9 cellular contexts compared by ENCODE assay signal in the genomic region with DNA sequence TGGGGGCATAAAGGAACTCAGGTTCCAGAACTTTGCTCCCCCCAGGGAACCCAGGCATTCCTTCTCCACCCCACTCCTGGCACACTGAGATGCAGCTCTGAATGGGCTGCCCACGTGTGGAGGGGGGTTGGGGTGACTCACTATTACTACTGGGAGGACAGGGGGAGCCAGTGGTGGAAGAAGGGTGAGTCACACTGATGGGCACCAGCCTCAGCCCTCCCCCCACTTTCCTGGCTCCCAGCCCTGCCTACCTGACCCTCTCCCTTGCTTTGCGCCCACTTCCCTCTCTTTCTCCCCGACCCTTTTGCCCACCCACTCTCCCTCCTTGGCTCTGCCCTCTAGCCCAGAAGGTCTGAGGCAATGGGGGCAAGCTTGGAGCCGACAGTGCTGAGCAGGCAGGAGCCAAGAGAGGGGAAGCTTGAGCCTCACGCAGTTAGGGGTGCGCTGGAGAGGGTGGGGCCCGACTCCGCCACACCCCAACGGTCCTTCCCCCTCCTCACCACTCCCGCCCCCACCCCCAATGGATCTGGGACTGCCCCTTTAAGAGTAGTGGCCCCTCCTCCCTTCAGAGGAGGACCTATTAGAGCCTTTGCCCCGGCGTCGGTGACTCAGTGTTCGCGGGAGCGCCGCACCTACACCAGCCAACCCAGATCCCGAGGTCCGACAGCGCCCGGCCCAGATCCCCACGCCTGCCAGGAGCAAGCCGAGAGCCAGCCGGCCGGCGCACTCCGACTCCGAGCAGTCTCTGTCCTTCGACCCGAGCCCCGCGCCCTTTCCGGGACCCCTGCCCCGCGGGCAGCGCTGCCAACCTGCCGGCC. TPM values are rescaled to one million over a fixed set of nuclear protein-coding genes. Genes with fewer than 3 reads are reported as not detected.
DNase-seq lines count a peak whose midpoint lies in the region; ATAC-seq, FAIRE-seq and TF ChIP-seq lines count a peak whose summit lies in the region.
"Had no signal": no experiment of that assay in that cellular context is flagged by ENCODE, and none has a peak within 500 bp of the region (broad histone marks: within the 10 kb centered on the region; RNA-seq: fewer than 3 reads in every experiment).

A gene (plus strand): TSS at position 611 of the 818 bp plus-strand sequence. CDS start 208 bp downstream, outside the sequence.

- H3K9me2 ChIP-seq in OCI-LY7 (ENCODE audit: insufficient read depth, low read length), result no peaks in the 10 kb centered on the region

- intact Hi-C loops in OCI-LY7 (cut with micrococcal nuclease; ENCODE audit: unreplicated experiment), result no loop called here
- intact Hi-C loops in mucosa of descending colon (cut with DNase I, micrococcal nuclease), result no loop called here

- H3K4me1 ChIP-seq in OCI-LY7 (ENCODE audit: insufficient read depth, low read length, poor library complexity, severe bottlenecking) (no peaks in the 10 kb centered on the region), mucosa of descending colon (ENCODE audit: low read depth) (peaks cover 30% of the 10 kb centered on the region)

- ATAC-seq in GM19463 (IDR thresholded peaks at IDR 0.05; ENCODE audit: unreplicated experiment) (peak; percentile 74), mucosa of descending colon (peak; percentile 80)

- no peaks in the 10 kb centered on the region for H4K20me1 ChIP-seq in OCI-LY7 (ENCODE audit: insufficient read depth, low read length)

- peak within 1 kb of the TSS; percentile 43; the same call in 1 of the 2 replicates for H3K4me2 ChIP-seq in OCI-LY7 (ENCODE audit: low read length)

- H3K79me2 ChIP-seq in OCI-LY7 (ENCODE audit: insufficient read depth, low read depth, low read length), result no peaks in the 10 kb centered on the region

- H3K9me3 ChIP-seq in OCI-LY7 (ENCODE audit: low read length) (no peaks in the 10 kb centered on the region), mucosa of descending colon (no peaks in the 10 kb centered on the region)

- H3K4me3 ChIP-seq in OCI-LY7 (ENCODE audit: low read depth, low read length, poor library complexity, severe bottlenecking) (no peak within 1 kb of the TSS), mucosa of descending colon (peak within 1 kb of the TSS; percentile 97)

- BruUV-seq in OCI-LY7 (replicated peaks; lab: Mats Ljungman, UMichigan), result no TSS peak

- no peak within 1 kb of the TSS for H2AFZ ChIP-seq in OCI-LY7 (ENCODE audit: low read length)

- peak; percentile 72 for FAIRE-seq in HTR-8/SVneo (lab: Jason Lieb, UNC)
- FAIRE-seq: colon had no signal

- peak; percentile 92 for DNase-seq in CD1c-positive myeloid dendritic cell (ENCODE audit: extremely low spot score)
- DNase-seq in HTR-8/SVneo (ENCODE audit: insufficient read length, low spot score), result peak; percentile 93
- DNase-seq in OCI-LY7 (ENCODE audit: low spot score), result no peak
- DNase-seq in activated T-cell treated with anti-CD3 and anti-CD28 coated beads for 4 hours, result peak; percentile 78
- DNase-seq in epithelial cell of prostate (ENCODE audit: low read depth, low spot score), result peak; percentile 85
- DNase-seq in mucosa of descending colon, result peak; percentile 93 to 95 (median 94)
- peak; percentile 54 to 56 for DNase-seq in stimulated activated CD8-positive, alpha-beta memory T cell treated with anti-CD3 and anti-CD28 coated beads, Interleukin-7, amount 100 ng/mL, for 1 hour (ENCODE audit: low read depth in 2 of 2)

- H3K27ac ChIP-seq in OCI-LY7 (ENCODE audit: low read depth, low read length, poor library complexity, severe bottlenecking) (no peak within 1 kb of the TSS), epithelial cell of prostate (peak within 1 kb of the TSS; percentile 99)

- CTCF ChIA-PET in OCI-LY7 (lab: Charles Lee; ENCODE audit: unreplicated experiment), result interaction anchor here (0.6 kb wide), 1 partner anchor 100 kb away, joined by 3 read pairs; no protein-coding TSS in a partner anchor

- POLR2A ChIA-PET in OCI-LY7 (lab: Charles Lee), result interaction anchor here (0.6 kb wide), 1 partner anchor 21 kb away, joined by 3 read pairs; no protein-coding TSS in a partner anchor

- H3K36me3 ChIP-seq in OCI-LY7 (ENCODE audit: insufficient read depth, low read length), result no peaks in the 10 kb centered on the region
- H3K36me3 ChIP-seq in mucosa of descending colon (ENCODE audit: low read depth), result no peaks in the 10 kb centered on the region

- TF ChIP-seq CTCF in OCI-LY7 (conservative IDR thresholded peaks at IDR 0.05; ENCODE audit: low read length) (no peak), mucosa of descending colon (IDR thresholded peaks at IDR 0.05) (no peak)

RNA-seq across cellular contexts. Expression of the gene that starts here (rescaled TPM):
- 12.9 and 14.3 TPM in 2 replicates for total RNA-seq in OCI-LY7 (2014; rRNA removed; shearing (Covaris generic))
- 5.0 and 6.5 TPM in 2 replicates for total RNA-seq in OCI-LY7 (2022)
- total RNA-seq in mucosa of descending colon, result 100 to 1,000 TPM; 263 to 334 (median 308) TPM

Comparison
In these comparisons a context has a peak if more than half of its experiments do, and no peak if none do; other contexts are left out.
1. RNA of the gene that starts here (total RNA-seq): 263 to 334 TPM in mucosa of descending colon; 5.0 to 14.3 TPM in OCI-LY7; every median in the first group is over 10 times any median in the second.